ENCODE assay signal across 25 cellular contexts in genomic region chr15:60460931-60461330, GRCh38.
"Had no signal": no experiment of that assay in that cellular context is flagged by ENCODE, and none has a peak within 500 bp of the region (broad histone marks: within the 10 kb centered on the region; RNA-seq: fewer than 3 reads in every experiment).

No MANE protein-coding gene starts in this region.

- H3K27ac ChIP-seq: colonic mucosa, esophagus squamous epithelium, gastroesophageal sphincter, left ventricle myocardium inferior, lower lobe of right lung, parathyroid adenoma, psoas muscle, suprapubic skin, thyroid gland had no signal

- H3K27me3 Mint-ChIP-seq: memory B cell, type B pancreatic cell had no signal

- H3K27ac Mint-ChIP-seq: memory B cell; mesothelial cell of epicardium; nephron; stimulated activated effector memory CD8-positive, alpha-beta T cell treated with anti-CD3 and anti-CD28 coated beads, Interleukin-12 subunit alpha, Interleukin-12 subunit beta, amount 100 ng/mL, for 72 hours; type B pancreatic cell had no signal

- H3K27me3 ChIP-seq: colonic mucosa, esophagus squamous epithelium, gastroesophageal sphincter, suprapubic skin, thyroid gland had no signal

- H3K9me3 ChIP-seq: colonic mucosa, esophagus squamous epithelium, gastroesophageal sphincter, left ventricle myocardium inferior, lower lobe of right lung, psoas muscle, suprapubic skin, thyroid gland had no signal

- H3K4me3 ChIP-seq: colonic mucosa, esophagus squamous epithelium, gastroesophageal sphincter, left ventricle myocardium inferior, lower lobe of right lung, psoas muscle, suprapubic skin, thyroid gland had no signal

- H3K4me3 Mint-ChIP-seq: memory B cell; mesothelial cell of epicardium; nephron; stimulated activated effector memory CD8-positive, alpha-beta T cell treated with anti-CD3 and anti-CD28 coated beads, Interleukin-12 subunit alpha, Interleukin-12 subunit beta, amount 100 ng/mL, for 72 hours; type B pancreatic cell had no signal

- H3K9me3 Mint-ChIP-seq: memory B cell; mesothelial cell of epicardium; nephron; stimulated activated effector memory CD8-positive, alpha-beta T cell treated with anti-CD3 and anti-CD28 coated beads, Interleukin-12 subunit alpha, Interleukin-12 subunit beta, amount 100 ng/mL, for 72 hours; type B pancreatic cell had no signal

- H3K4me1 ChIP-seq: colonic mucosa, esophagus squamous epithelium, gastroesophageal sphincter, left ventricle myocardium inferior, lower lobe of right lung, psoas muscle, suprapubic skin, thyroid gland had no signal

- DNase-seq: colonic mucosa; dermis blood vessel endothelial cell; esophagus squamous epithelium; foreskin fibroblast; glutamatergic neuron; kidney; left cardiac atrium; left ventricle myocardium inferior; lower lobe of right lung; psoas muscle; retina; small intestine; stimulated activated CD4-positive, alpha-beta T cell treated with anti-CD3 and anti-CD28 coated beads, Interleukin-4, amount 100 ng/mL, for 1 hour; stimulated activated CD8-positive, alpha-beta memory T cell treated with anti-CD3 and anti-CD28 coated beads, Interleukin-4, amount 100 ng/mL, for 48 hours; stimulated activated naive CD8-positive, alpha-beta T cell treated with anti-CD3 and anti-CD28 coated beads, Interleukin-15, Interleukin-2, amounts not matched to agents 100 U/mL and 50 U/mL, for 24 hours; thyroid gland had no signal

- H3K4me1 Mint-ChIP-seq: memory B cell; mesothelial cell of epicardium; nephron; stimulated activated effector memory CD8-positive, alpha-beta T cell treated with anti-CD3 and anti-CD28 coated beads, Interleukin-12 subunit alpha, Interleukin-12 subunit beta, amount 100 ng/mL, for 72 hours had no signal

- H2AFZ ChIP-seq: parathyroid adenoma had no signal

- H3K9ac ChIP-seq: parathyroid adenoma had no signal

- ATAC-seq: gastroesophageal sphincter; left cardiac atrium; lower lobe of right lung; psoas muscle; sciatic nerve; stimulated activated effector memory CD8-positive, alpha-beta T cell treated with anti-CD3 and anti-CD28 coated beads, Interleukin-12 subunit alpha, Interleukin-12 subunit beta, amount 100 ng/mL, for 72 hours; stimulated activated naive CD8-positive, alpha-beta T cell treated with anti-CD3 and anti-CD28 coated beads, Interleukin-15, Interleukin-2, amounts not matched to agents 100 U/mL and 50 U/mL, for 24 hours had no signal

- H3K36me3 ChIP-seq: colonic mucosa had no signal
